1 cellular context compared by ENCODE assay signal in genomic region chr19:47226426-47227346, GRCh38.
TF ChIP-seq lines count a peak whose summit lies in the region.

No MANE protein-coding gene starts in this region.

TF ChIP-seq in K562, 482 proteins besides CTCF, POLR2A, EP300 and RAD21 (continued from another document and continues in another):
- TF ChIP-seq CUX1 (CRISPR knock-in tag; IDR thresholded peaks at IDR 0.05) (peak; percentile 29), PML (IDR thresholded peaks at IDR 0.05; ENCODE audit: low read length) (no peak), SAP30 (IDR thresholded peaks at IDR 0.05; ENCODE audit: borderline replicate concordance, insufficient read depth, low read depth, low read length, poor library complexity, severe bottlenecking) (no peak), GTF2A2 (tag; IDR thresholded peaks at IDR 0.05) (peak; percentile 75), FOXP4 (CRISPR knock-in tag; IDR thresholded peaks at IDR 0.05; ENCODE audit: borderline replicate concordance) (no peak; the same call in 1 of the 2 replicates), DMBX1 (CRISPR knock-in tag; IDR thresholded peaks at IDR 0.05; ENCODE audit: borderline replicate concordance) (0 out of 2 replicates have a peak, but pooled peaks have one; percentile 42), ZC3H4 (CRISPR knock-in tag; IDR thresholded peaks at IDR 0.05; ENCODE audit: borderline replicate concordance) (peak; percentile 100), HEY1 (CRISPR knock-in tag; IDR thresholded peaks at IDR 0.05; ENCODE audit: borderline replicate concordance) (peak; percentile 4; the same call in 1 of the 2 replicates), RB1 (IDR thresholded peaks at IDR 0.05; ENCODE audit: low read depth) (peak; percentile 39; the same call in 1 of the 2 replicates), DEAF1 (CRISPR knock-in tag; IDR thresholded peaks at IDR 0.05) (0 out of 2 replicates have a peak, but pooled peaks have one; percentile 3), ESRRA (IDR thresholded peaks at IDR 0.05; ENCODE audit: borderline replicate concordance, low read depth) (peak; percentile 99), CTBP1 (IDR thresholded peaks at IDR 0.05; ENCODE audit: borderline replicate concordance) (peak; percentile 75), SP1 (CRISPR knock-in tag; IDR thresholded peaks at IDR 0.05) (peak; percentile 4), SUPT5H (IDR thresholded peaks at IDR 0.05) (peak; percentile 97), NR2F6 (CRISPR knock-in tag; IDR thresholded peaks at IDR 0.05) (no peak), RBM39 (optimal IDR thresholded peaks at IDR 0.05; ENCODE audit: low read depth, low read length) (peak; percentile 53), XRCC5 (IDR thresholded peaks at IDR 0.05; ENCODE audit: low read depth, low read length) (peak; percentile 55; the same call in 1 of the 2 replicates), CBX2 (IDR thresholded peaks at IDR 0.05; ENCODE audit: insufficient read depth, low read length, poor library complexity, severe bottlenecking) (no peak), CBFA2T2 (conservative IDR thresholded peaks at IDR 0.05) (peak; percentile 42), TAF9B (IDR thresholded peaks at IDR 0.05; ENCODE audit: partially characterized antibody) (no peak), ZNF408 (CRISPR knock-in tag; IDR thresholded peaks at IDR 0.05; ENCODE audit: low read depth) (no peak), PHB2 (IDR thresholded peaks at IDR 0.05; ENCODE audit: low read depth) (no peak), GTF2F1 (IDR thresholded peaks at IDR 0.05; ENCODE audit: low read depth, low read length) (no peak), USF1 (CRISPR knock-in tag; IDR thresholded peaks at IDR 0.05) (peak; percentile 66), NR4A1 (CRISPR knock-in tag; IDR thresholded peaks at IDR 0.05) (0 out of 2 replicates have a peak, but pooled peaks have one; percentile 48), NR4A1 (tag; IDR thresholded peaks at IDR 0.05) (peak; percentile 84), MYBL2 (IDR thresholded peaks at IDR 0.05; ENCODE audit: low read depth) (no peak), MYBL2 (CRISPR knock-in tag; IDR thresholded peaks at IDR 0.05; ENCODE audit: borderline replicate concordance) (no peak; the same call in 1 of the 2 replicates), ZNF740 (CRISPR knock-in tag; IDR thresholded peaks at IDR 0.05) (peak; percentile 75), ZNF740 (tag; IDR thresholded peaks at IDR 0.05) (peak in 1 of 2 experiments; percentile 77; a peak in 1 of 4 replicates), ZNF41 (CRISPR knock-in tag; conservative IDR thresholded peaks at IDR 0.05) (peak; percentile 71), HMG20B (CRISPR knock-in tag; IDR thresholded peaks at IDR 0.05) (peak; percentile 90; the same call in 1 of the 2 replicates), POLR2AphosphoS2 (IDR thresholded peaks at IDR 0.05; ENCODE audit: low read length) (peak; percentile 86), SMARCB1 (IDR thresholded peaks at IDR 0.05; ENCODE audit: insufficient read length, low read depth) (no peak), ZSCAN32 (CRISPR knock-in tag; IDR thresholded peaks at IDR 0.05) (no peak; the same call in 1 of the 2 replicates), POLR2G (IDR thresholded peaks at IDR 0.05; ENCODE audit: low read depth, low read length) (peak; percentile 99), FIP1L1 (IDR thresholded peaks at IDR 0.05; ENCODE audit: low read depth, low read length, poor library complexity, severe bottlenecking) (peak; percentile 100), PKNOX1 (IDR thresholded peaks at IDR 0.05) (peak; percentile 25; the same call in 1 of the 2 replicates), ADNP (tag; IDR thresholded peaks at IDR 0.05) (no peak), SIRT6 (IDR thresholded peaks at IDR 0.05; ENCODE audit: low read depth, low read length) (peak; percentile 96), TFAM (CRISPR knock-in tag; conservative IDR thresholded peaks at IDR 0.05) (no peak), ARID4B (CRISPR knock-in tag; IDR thresholded peaks at IDR 0.05) (peak; percentile 64), MNT (conservative IDR thresholded peaks at IDR 0.05) (peak in 1 of 2 experiments; percentile 8; a peak in 1 of 4 replicates), E2F6 (IDR thresholded peaks at IDR 0.05; ENCODE audit: borderline replicate concordance in 1 of 2, extremely low read depth in 1 of 2, insufficient read depth in 1 of 2, insufficient read length in 1 of 2, low read depth in 1 of 2, low read length in 1 of 2, poor library complexity in 1 of 2, severe bottlenecking in 1 of 2) (peak in 1 of 2 experiments; percentile 50), NUFIP1 (IDR thresholded peaks at IDR 0.05; ENCODE audit: partially characterized antibody) (no peak), HOXB6 (CRISPR knock-in tag; IDR thresholded peaks at IDR 0.05; ENCODE audit: borderline replicate concordance) (peak; percentile 2; the same call in 1 of the 2 replicates), CHCHD3 (CRISPR knock-in tag; IDR thresholded peaks at IDR 0.05) (no peak)
